Comparison of ENCODE assay signal across 12 cellular contexts in the genomic region with DNA sequence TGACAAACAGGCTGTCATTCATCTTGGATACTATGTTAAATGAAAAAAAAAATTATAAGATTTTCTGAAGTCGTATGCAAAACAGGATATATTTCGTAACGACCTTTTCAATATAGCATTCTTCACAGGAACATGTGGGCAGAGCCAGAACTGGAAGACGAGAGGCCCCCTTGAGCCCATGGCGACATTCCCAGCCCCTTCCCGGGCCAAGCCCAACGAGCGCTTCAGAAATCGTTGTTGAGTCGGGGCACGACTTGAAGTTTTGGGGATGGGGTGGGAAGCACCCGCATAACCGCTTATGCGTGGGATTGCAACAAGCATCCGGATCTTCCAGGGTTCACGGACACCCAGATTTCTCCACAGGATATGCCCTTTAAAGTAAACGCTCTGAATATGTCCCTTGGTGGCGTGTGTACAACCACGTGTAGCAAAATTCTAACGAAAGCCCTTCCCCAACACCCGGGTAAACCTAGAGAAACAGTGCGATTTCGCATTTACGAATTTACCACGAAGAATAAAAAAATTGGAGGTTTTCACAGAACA. TPM values are rescaled to one million over a fixed set of nuclear protein-coding genes. Genes with fewer than 3 reads are reported as not detected.
DNase-seq lines count a peak whose midpoint lies in the region; ATAC-seq and TF ChIP-seq lines count a peak whose summit lies in the region.
"Had no signal": no experiment of that assay in that cellular context is flagged by ENCODE, and none has a peak within 500 bp of the region (broad histone marks: within the 10 kb centered on the region; RNA-seq: fewer than 3 reads in every experiment).

No MANE protein-coding gene starts in this region.

- H4K20me1 ChIP-seq in neural progenitor cell (ENCODE audit: low read depth) = no peaks in the 10 kb centered on the region

- H3K4me3 ChIP-seq in coronary artery (peak overlapping the region; percentile 47), neural progenitor cell (peak overlapping the region; percentile 47)

- H3K79me2 ChIP-seq in neural progenitor cell (ENCODE audit: low read depth) = no peaks in the 10 kb centered on the region

- H3K4me1 ChIP-seq in neural progenitor cell = peaks cover 6% of the 10 kb centered on the region

- H3F3A ChIP-seq in neural progenitor cell (ENCODE audit: low read depth) = peaks cover 15% of the 10 kb centered on the region

- H3K27ac Mint-ChIP-seq in stimulated activated naive CD8-positive, alpha-beta T cell treated with anti-CD3 and anti-CD28 coated beads, Interleukin-15, Interleukin-2, amounts not matched to agents 100 ng/mL and 50 ng/mL, for 24 hours = no peak overlapping the region
- no peak overlapping the region for H3K27ac Mint-ChIP-seq in neural progenitor cell
- H3K27ac Mint-ChIP-seq: CD14-positive monocyte had no signal

- peaks cover 32% of the 10 kb centered on the region for H3K27me3 Mint-ChIP-seq in stimulated activated naive CD8-positive, alpha-beta T cell treated with anti-CD3 and anti-CD28 coated beads, Interleukin-15, Interleukin-2, amounts not matched to agents 100 ng/mL and 50 ng/mL, for 24 hours
- peaks cover 8% of the 10 kb centered on the region for H3K27me3 Mint-ChIP-seq in neural progenitor cell (ENCODE audit: insufficient read depth, low read depth)

- no peak overlapping the region for H3K9ac ChIP-seq in neural progenitor cell

- H3K4me1 Mint-ChIP-seq in stimulated activated naive CD8-positive, alpha-beta T cell treated with anti-CD3 and anti-CD28 coated beads, Interleukin-15, Interleukin-2, amounts not matched to agents 100 ng/mL and 50 ng/mL, for 24 hours (ENCODE audit: low read depth) = no peaks in the 10 kb centered on the region
- H3K4me1 Mint-ChIP-seq in neural progenitor cell = no peaks in the 10 kb centered on the region

- H3K27ac ChIP-seq in coronary artery (no peak overlapping the region), neural progenitor cell (no peak overlapping the region), substantia nigra (ENCODE audit: low read depth, low read length, poor library complexity, severe bottlenecking) (no peak overlapping the region)

- peak overlapping the region; percentile 22 for H3K4me3 Mint-ChIP-seq in stimulated activated naive CD8-positive, alpha-beta T cell treated with anti-CD3 and anti-CD28 coated beads, Interleukin-15, Interleukin-2, amounts not matched to agents 100 ng/mL and 50 ng/mL, for 24 hours
- peak overlapping the region; percentile 80 for H3K4me3 Mint-ChIP-seq in neural progenitor cell

- ATAC-seq in stimulated activated naive CD8-positive, alpha-beta T cell treated with anti-CD3 and anti-CD28 coated beads, Interleukin-15, Interleukin-2, amounts not matched to agents 100 U/mL and 50 U/mL, for 24 hours = no peak
- ATAC-seq in HG02884 (IDR thresholded peaks at IDR 0.05; ENCODE audit: unreplicated experiment) = no peak

- TF ChIP-seq CTCF in coronary artery (IDR thresholded peaks at IDR 0.05) (no peak), neural progenitor cell (IDR thresholded peaks at IDR 0.05) (no peak)

- H3K36me3 ChIP-seq in neural progenitor cell = peaks cover 7% of the 10 kb centered on the region

- peaks cover 68% of the 10 kb centered on the region for H3K27me3 ChIP-seq in neural progenitor cell

- H3K4me2 ChIP-seq in neural progenitor cell = peak overlapping the region; percentile 89

- no peaks in the 10 kb centered on the region for H3K36me3 Mint-ChIP-seq in stimulated activated naive CD8-positive, alpha-beta T cell treated with anti-CD3 and anti-CD28 coated beads, Interleukin-15, Interleukin-2, amounts not matched to agents 100 ng/mL and 50 ng/mL, for 24 hours (ENCODE audit: low read depth)
- no peaks in the 10 kb centered on the region for H3K36me3 Mint-ChIP-seq in neural progenitor cell
- H3K36me3 Mint-ChIP-seq: CD14-positive monocyte had no signal

- peaks cover 7% of the 10 kb centered on the region for H3K9me3 ChIP-seq in neural progenitor cell (ENCODE audit: low read depth)

- H2AFZ ChIP-seq in neural progenitor cell (replicated peaks) = peak overlapping the region; percentile 74

- peaks cover 6% of the 10 kb centered on the region for H3K9me3 Mint-ChIP-seq in stimulated activated naive CD8-positive, alpha-beta T cell treated with anti-CD3 and anti-CD28 coated beads, Interleukin-15, Interleukin-2, amounts not matched to agents 100 ng/mL and 50 ng/mL, for 24 hours
- H3K9me3 Mint-ChIP-seq in neural progenitor cell = peaks cover 6% of the 10 kb centered on the region

- no peak for DNase-seq in stimulated activated naive CD8-positive, alpha-beta T cell treated with anti-CD3 and anti-CD28 coated beads, Interleukin-15, Interleukin-2, amounts not matched to agents 100 U/mL and 50 U/mL, for 24 hours
- DNase-seq in coronary artery (ENCODE audit: low spot score) (no peak), neural progenitor cell (ENCODE audit: low spot score) (peak; percentile 47), occipital lobe (lab: John Stamatoyannopoulos, UW) (no peak), substantia nigra (lab: John Stamatoyannopoulos, UW) (no peak), D341Med (ENCODE audit: low spot score) (no peak)
- DNase-seq: T1000 had no signal

RNA-seq across cellular contexts. Expression of gene C14orf39, which starts 0.7 kb away (rescaled TPM):
- 3.0 and 6.2 TPM in 2 replicates for total RNA-seq in neural progenitor cell (ENCODE audit: low replicate concordance)
- total RNA-seq in occipital lobe = not detected
- total RNA-seq: mononuclear cell had no signal

RNA-seq across cellular contexts. Expression of gene SIX6, which starts 23.8 kb away (rescaled TPM):
- total RNA-seq in neural progenitor cell (ENCODE audit: low replicate concordance) (1.4 and 1.7 TPM in 2 replicates), occipital lobe (not detected)
- total RNA-seq: fibroblast of villous mesenchyme, mononuclear cell had no signal
